ENCODE assay signal across 1 cellular context in genomic region chr1:24413350-24414163, GRCh38.
A peak's percentile ranks its signal among the peaks of the same experiment; 100 is the strongest.
TF ChIP-seq lines count a peak whose summit lies in the region.

Gene STPG1, minus strand, starts transcription at chr1:24413782. Its CDS starts 12,394 bp downstream, at chr1:24401388.

TF ChIP-seq in HEK293, 187 proteins besides CTCF, POLR2A, EP300 and RAD21 (continued from another document and continues in another):
- TF ChIP-seq ZNF274 (IDR thresholded peaks at IDR 0.05; ENCODE audit: low read length) (no peak), ZNF274 (tag by site-specific recombination; IDR thresholded peaks at IDR 0.05; ENCODE audit: borderline replicate concordance) (no peak), HOXD13 (CRISPR knock-in tag; IDR thresholded peaks at IDR 0.05; ENCODE audit: borderline replicate concordance) (no peak), YY2 (tag by site-specific recombination; IDR thresholded peaks at IDR 0.05) (no peak), ZNF416 (tag by site-specific recombination; IDR thresholded peaks at IDR 0.05) (no peak), ZNF544 (tag by site-specific recombination; IDR thresholded peaks at IDR 0.05) (no peak), ZBTB48 (tag by site-specific recombination; IDR thresholded peaks at IDR 0.05) (no peak; the same call in 1 of the 2 replicates), ZEB2 (tag by site-specific recombination; IDR thresholded peaks at IDR 0.05) (peak; percentile 76), GFI1B (tag by site-specific recombination; IDR thresholded peaks at IDR 0.05) (no peak), ZNF292 (tag by site-specific recombination; IDR thresholded peaks at IDR 0.05; ENCODE audit: borderline replicate concordance, low read depth) (no peak), ZNF169 (tag by site-specific recombination; IDR thresholded peaks at IDR 0.05) (no peak), BCL11B (tag by site-specific recombination; IDR thresholded peaks at IDR 0.05; ENCODE audit: low read depth) (peak; percentile 87; the same call in 1 of the 2 replicates), ZNF175 (tag by site-specific recombination; IDR thresholded peaks at IDR 0.05) (no peak), GLI4 (tag by site-specific recombination; IDR thresholded peaks at IDR 0.05) (no peak), ZNF174 (tag by site-specific recombination; IDR thresholded peaks at IDR 0.05) (no peak), ZBTB20 (tag by site-specific recombination; IDR thresholded peaks at IDR 0.05) (peak; percentile 47; the same call in 1 of the 2 replicates), ZNF624 (tag by site-specific recombination; IDR thresholded peaks at IDR 0.05) (no peak), ZIC2 (tag by site-specific recombination; IDR thresholded peaks at IDR 0.05) (peak; percentile 22; the same call in 1 of the 2 replicates), EGR2 (tag by site-specific recombination; IDR thresholded peaks at IDR 0.05; ENCODE audit: low read depth) (peak; percentile 60; the same call in 1 of the 2 replicates), TRIM28 (IDR thresholded peaks at IDR 0.05; ENCODE audit: borderline replicate concordance, low read length) (no peak), RBAK (tag by site-specific recombination; IDR thresholded peaks at IDR 0.05) (no peak), ZNF26 (tag by site-specific recombination; IDR thresholded peaks at IDR 0.05) (no peak), ZNF223 (tag by site-specific recombination; IDR thresholded peaks at IDR 0.05) (no peak), ZNF404 (tag by site-specific recombination; IDR thresholded peaks at IDR 0.05) (no peak), KLF8 (tag by site-specific recombination; IDR thresholded peaks at IDR 0.05) (peak; percentile 55), ZNF23 (tag by site-specific recombination; IDR thresholded peaks at IDR 0.05; ENCODE audit: borderline replicate concordance) (no peak), ZNF324 (tag by site-specific recombination; IDR thresholded peaks at IDR 0.05) (no peak), TCF7L2 (IDR thresholded peaks at IDR 0.05; ENCODE audit: borderline replicate concordance, low read depth, low read length) (no peak), ZNF843 (tag by site-specific recombination; IDR thresholded peaks at IDR 0.05) (no peak), WT1 (tag by site-specific recombination; IDR thresholded peaks at IDR 0.05) (no peak), ZNF664 (tag by site-specific recombination; IDR thresholded peaks at IDR 0.05) (no peak), ZNF621 (tag by site-specific recombination; IDR thresholded peaks at IDR 0.05) (no peak), ZBTB7A (tag by site-specific recombination; IDR thresholded peaks at IDR 0.05; ENCODE audit: low read depth) (no peak), ZNF626 (tag by site-specific recombination; IDR thresholded peaks at IDR 0.05) (no peak), IKZF3 (tag by site-specific recombination; IDR thresholded peaks at IDR 0.05) (no peak), ZNF670 (tag by site-specific recombination; IDR thresholded peaks at IDR 0.05; ENCODE audit: low read depth) (no peak), ZNF146 (tag by site-specific recombination; IDR thresholded peaks at IDR 0.05) (no peak), KLF10 (tag by site-specific recombination; IDR thresholded peaks at IDR 0.05) (no peak; the same call in 1 of the 2 replicates)
- TF ChIP-seq, protein P1, sequence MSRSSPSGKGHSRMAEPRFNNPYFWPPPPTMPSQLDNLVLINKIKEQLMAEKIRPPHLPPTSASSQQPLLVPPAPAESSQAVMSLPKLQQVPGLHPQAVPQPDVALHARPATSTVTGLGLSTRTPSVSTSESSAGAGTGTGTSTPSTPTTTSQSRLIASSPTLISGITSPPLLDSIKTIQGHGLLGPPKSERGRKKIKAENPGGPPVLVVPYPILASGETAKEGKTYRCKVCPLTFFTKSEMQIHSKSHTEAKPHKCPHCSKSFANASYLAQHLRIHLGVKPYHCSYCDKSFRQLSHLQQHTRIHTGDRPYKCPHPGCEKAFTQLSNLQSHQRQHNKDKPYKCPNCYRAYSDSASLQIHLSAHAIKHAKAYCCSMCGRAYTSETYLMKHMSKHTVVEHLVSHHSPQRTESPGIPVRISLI (tag by site-specific recombination; IDR thresholded peaks at IDR 0.05) = no peak
- TF ChIP-seq, protein P2, sequence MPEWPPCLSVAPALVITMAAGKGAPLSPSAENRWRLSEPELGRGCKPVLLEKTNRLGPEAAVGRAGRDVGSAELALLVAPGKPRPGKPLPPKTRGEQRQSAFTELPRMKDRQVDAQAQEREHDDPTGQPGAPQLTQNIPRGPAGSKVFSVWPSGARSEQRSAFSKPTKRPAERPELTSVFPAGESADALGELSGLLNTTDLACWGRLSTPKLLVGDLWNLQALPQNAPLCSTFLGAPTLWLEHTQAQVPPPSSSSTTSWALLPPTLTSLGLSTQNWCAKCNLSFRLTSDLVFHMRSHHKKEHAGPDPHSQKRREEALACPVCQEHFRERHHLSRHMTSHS (tag by site-specific recombination; IDR thresholded peaks at IDR 0.05) = no peak
- TF ChIP-seq, protein P3, sequence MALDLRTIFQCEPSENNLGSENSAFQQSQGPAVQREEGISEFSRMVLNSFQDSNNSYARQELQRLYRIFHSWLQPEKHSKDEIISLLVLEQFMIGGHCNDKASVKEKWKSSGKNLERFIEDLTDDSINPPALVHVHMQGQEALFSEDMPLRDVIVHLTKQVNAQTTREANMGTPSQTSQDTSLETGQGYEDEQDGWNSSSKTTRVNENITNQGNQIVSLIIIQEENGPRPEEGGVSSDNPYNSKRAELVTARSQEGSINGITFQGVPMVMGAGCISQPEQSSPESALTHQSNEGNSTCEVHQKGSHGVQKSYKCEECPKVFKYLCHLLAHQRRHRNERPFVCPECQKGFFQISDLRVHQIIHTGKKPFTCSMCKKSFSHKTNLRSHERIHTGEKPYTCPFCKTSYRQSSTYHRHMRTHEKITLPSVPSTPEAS (tag by site-specific recombination; IDR thresholded peaks at IDR 0.05) = no peak
- TF ChIP-seq, protein P4, sequence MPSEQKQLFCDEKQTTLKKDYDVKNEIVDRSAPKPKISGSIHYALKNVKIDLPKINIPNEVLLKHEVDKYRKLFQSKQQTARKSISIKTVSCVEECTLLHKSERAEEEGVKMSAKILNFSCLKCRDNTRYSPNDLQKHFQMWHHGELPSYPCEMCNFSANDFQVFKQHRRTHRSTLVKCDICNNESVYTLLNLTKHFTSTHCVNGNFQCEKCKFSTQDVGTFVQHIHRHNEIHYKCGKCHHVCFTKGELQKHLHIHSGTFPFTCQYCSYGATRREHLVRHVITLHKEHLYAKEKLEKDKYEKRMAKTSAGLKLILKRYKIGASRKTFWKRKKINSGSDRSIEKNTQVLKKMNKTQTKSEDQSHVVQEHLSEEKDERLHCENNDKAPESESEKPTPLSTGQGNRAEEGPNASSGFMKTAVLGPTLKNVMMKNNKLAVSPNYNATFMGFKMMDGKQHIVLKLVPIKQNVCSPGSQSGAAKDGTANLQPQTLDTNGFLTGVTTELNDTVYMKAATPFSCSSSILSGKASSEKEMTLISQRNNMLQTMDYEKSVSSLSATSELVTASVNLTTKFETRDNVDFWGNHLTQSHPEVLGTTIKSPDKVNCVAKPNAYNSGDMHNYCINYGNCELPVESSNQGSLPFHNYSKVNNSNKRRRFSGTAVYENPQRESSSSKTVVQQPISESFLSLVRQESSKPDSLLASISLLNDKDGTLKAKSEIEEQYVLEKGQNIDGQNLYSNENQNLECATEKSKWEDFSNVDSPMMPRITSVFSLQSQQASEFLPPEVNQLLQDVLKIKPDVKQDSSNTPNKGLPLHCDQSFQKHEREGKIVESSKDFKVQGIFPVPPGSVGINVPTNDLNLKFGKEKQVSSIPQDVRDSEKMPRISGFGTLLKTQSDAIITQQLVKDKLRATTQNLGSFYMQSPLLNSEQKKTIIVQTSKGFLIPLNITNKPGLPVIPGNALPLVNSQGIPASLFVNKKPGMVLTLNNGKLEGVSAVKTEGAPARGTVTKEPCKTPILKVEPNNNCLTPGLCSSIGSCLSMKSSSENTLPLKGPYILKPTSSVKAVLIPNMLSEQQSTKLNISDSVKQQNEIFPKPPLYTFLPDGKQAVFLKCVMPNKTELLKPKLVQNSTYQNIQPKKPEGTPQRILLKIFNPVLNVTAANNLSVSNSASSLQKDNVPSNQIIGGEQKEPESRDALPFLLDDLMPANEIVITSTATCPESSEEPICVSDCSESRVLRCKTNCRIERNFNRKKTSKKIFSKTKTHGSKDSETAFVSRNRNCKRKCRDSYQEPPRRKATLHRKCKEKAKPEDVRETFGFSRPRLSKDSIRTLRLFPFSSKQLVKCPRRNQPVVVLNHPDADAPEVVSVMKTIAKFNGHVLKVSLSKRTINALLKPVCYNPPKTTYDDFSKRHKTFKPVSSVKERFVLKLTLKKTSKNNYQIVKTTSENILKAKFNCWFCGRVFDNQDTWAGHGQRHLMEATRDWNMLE (tag by site-specific recombination; conservative IDR thresholded peaks at IDR 0.05; ENCODE audit: low read depth) = 0 out of 2 replicates have a peak, but pooled peaks have one; percentile 17
- TF ChIP-seq, protein P5, sequence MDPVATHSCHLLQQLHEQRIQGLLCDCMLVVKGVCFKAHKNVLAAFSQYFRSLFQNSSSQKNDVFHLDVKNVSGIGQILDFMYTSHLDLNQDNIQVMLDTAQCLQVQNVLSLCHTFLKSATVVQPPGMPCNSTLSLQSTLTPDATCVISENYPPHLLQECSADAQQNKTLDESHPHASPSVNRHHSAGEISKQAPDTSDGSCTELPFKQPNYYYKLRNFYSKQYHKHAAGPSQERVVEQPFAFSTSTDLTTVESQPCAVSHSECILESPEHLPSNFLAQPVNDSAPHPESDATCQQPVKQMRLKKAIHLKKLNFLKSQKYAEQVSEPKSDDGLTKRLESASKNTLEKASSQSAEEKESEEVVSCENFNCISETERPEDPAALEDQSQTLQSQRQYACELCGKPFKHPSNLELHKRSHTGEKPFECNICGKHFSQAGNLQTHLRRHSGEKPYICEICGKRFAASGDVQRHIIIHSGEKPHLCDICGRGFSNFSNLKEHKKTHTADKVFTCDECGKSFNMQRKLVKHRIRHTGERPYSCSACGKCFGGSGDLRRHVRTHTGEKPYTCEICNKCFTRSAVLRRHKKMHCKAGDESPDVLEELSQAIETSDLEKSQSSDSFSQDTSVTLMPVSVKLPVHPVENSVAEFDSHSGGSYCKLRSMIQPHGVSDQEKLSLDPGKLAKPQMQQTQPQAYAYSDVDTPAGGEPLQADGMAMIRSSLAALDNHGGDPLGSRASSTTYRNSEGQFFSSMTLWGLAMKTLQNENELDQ (tag by site-specific recombination; IDR thresholded peaks at IDR 0.05; ENCODE audit: low read depth) = no peak
- TF ChIP-seq, protein P6, sequence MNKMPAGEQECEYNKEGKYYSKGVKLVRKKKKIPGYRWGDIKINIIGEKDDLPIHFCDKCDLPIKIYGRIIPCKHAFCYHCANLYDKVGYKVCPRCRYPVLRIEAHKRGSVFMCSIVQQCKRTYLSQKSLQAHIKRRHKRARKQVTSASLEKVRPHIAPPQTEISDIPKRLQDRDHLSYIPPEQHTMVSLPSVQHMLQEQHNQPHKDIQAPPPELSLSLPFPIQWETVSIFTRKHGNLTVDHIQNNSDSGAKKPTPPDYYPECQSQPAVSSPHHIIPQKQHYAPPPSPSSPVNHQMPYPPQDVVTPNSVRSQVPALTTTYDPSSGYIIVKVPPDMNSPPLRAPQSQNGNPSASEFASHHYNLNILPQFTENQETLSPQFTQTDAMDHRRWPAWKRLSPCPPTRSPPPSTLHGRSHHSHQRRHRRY (tag by site-specific recombination; IDR thresholded peaks at IDR 0.05) = no peak
- TF ChIP-seq, protein P7, sequence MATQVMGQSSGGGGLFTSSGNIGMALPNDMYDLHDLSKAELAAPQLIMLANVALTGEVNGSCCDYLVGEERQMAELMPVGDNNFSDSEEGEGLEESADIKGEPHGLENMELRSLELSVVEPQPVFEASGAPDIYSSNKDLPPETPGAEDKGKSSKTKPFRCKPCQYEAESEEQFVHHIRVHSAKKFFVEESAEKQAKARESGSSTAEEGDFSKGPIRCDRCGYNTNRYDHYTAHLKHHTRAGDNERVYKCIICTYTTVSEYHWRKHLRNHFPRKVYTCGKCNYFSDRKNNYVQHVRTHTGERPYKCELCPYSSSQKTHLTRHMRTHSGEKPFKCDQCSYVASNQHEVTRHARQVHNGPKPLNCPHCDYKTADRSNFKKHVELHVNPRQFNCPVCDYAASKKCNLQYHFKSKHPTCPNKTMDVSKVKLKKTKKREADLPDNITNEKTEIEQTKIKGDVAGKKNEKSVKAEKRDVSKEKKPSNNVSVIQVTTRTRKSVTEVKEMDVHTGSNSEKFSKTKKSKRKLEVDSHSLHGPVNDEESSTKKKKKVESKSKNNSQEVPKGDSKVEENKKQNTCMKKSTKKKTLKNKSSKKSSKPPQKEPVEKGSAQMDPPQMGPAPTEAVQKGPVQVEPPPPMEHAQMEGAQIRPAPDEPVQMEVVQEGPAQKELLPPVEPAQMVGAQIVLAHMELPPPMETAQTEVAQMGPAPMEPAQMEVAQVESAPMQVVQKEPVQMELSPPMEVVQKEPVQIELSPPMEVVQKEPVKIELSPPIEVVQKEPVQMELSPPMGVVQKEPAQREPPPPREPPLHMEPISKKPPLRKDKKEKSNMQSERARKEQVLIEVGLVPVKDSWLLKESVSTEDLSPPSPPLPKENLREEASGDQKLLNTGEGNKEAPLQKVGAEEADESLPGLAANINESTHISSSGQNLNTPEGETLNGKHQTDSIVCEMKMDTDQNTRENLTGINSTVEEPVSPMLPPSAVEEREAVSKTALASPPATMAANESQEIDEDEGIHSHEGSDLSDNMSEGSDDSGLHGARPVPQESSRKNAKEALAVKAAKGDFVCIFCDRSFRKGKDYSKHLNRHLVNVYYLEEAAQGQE (tag by site-specific recombination; IDR thresholded peaks at IDR 0.05) = no peak
- TF ChIP-seq, protein P8, sequence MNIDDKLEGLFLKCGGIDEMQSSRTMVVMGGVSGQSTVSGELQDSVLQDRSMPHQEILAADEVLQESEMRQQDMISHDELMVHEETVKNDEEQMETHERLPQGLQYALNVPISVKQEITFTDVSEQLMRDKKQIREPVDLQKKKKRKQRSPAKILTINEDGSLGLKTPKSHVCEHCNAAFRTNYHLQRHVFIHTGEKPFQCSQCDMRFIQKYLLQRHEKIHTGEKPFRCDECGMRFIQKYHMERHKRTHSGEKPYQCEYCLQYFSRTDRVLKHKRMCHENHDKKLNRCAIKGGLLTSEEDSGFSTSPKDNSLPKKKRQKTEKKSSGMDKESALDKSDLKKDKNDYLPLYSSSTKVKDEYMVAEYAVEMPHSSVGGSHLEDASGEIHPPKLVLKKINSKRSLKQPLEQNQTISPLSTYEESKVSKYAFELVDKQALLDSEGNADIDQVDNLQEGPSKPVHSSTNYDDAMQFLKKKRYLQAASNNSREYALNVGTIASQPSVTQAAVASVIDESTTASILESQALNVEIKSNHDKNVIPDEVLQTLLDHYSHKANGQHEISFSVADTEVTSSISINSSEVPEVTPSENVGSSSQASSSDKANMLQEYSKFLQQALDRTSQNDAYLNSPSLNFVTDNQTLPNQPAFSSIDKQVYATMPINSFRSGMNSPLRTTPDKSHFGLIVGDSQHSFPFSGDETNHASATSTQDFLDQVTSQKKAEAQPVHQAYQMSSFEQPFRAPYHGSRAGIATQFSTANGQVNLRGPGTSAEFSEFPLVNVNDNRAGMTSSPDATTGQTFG (tag by site-specific recombination; IDR thresholded peaks at IDR 0.05; ENCODE audit: borderline replicate concordance) = no peak
